21 cellular contexts compared by ENCODE assay signal in the genomic region with DNA sequence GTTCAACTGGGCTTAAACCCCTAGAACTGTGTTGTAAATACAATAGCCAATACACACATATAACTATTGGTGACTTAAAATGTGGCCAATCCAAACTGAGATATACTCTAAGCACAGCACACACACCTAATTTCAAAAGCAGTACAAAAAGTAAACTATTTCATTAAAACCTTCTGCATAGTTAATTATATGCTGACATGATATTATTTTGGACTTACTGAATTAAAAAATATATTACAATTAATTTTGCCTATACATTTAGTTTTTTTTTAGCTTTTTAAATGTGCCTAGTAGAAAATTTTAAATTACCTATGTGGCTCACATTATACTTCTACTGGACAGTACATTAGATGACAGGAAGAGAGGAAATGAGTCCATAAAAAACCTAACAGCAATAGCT.
"Had no signal": no experiment of that assay in that cellular context is flagged by ENCODE, and none has a peak within 500 bp of the region (broad histone marks: within the 10 kb centered on the region; RNA-seq: fewer than 3 reads in every experiment).

No MANE protein-coding gene starts in this region.

- H3K9me3 ChIP-seq: ascending aorta, esophagus muscularis mucosa, spleen, tibial nerve had no signal

- H3K4me3 Mint-ChIP-seq: activated CD4-positive, alpha-beta memory T cell treated with anti-CD3 and anti-CD28 coated beads for 36 hours; activated CD4-positive, alpha-beta T cell treated with anti-CD3 and anti-CD28 coated beads, Interleukin-2, amount 10 ng/mL, durations not matched to agents 24 days and 14 days; activated naive CD4-positive, alpha-beta T cell treated with anti-CD3 and anti-CD28 coated beads, Interleukin-2, amount 10 ng/mL, durations not matched to agents 7 days and 5 days; activated naive CD8-positive, alpha-beta T cell treated with anti-CD3 and anti-CD28 coated beads, Interleukin-2, amount 10 ng/mL, durations not matched to agents 7 days and 5 days; activated T-helper 1 cell treated with anti-CD3 and anti-CD28 coated beads, Interleukin-12 subunit alpha, Interleukin-12 subunit beta, Interleukin-2, Interleukin-4 antibody, amounts not matched to agents 30 ng/mL and 10 ng/mL and 1 ng/mL, durations not matched to agents 14 hours and 24 hours and 36 hours; brain; dendritic cell treated with granulocyte-macrophage colony-stimulating factor and Interleukin-4, amounts not matched to agents 40 ng/mL and 50 ng/mL, for 4 days; T-helper 2 cell treated with Interferon-gamma antibody and Interleukin-4, amounts not matched to agents 5 μg/mL and 100 μg/mL, for 36 hours had no signal

- DNase-seq: activated CD4-positive, alpha-beta memory T cell treated with anti-CD3 and anti-CD28 coated beads for 36 hours; activated CD4-positive, alpha-beta T cell treated with anti-CD3 and anti-CD28 coated beads, Interleukin-2, amount 10 ng/mL, durations not matched to agents 24 days and 14 days; activated CD8-positive, alpha-beta memory T cell treated with anti-CD3 and anti-CD28 coated beads, Interleukin-2, amount 50 U/mL, for 4 hours; activated effector memory CD4-positive, alpha-beta T cell treated with anti-CD3 and anti-CD28 coated beads, Interleukin-2, amount 50 U/mL, for 16 hours; activated naive CD4-positive, alpha-beta T cell treated with anti-CD3 and anti-CD28 coated beads, Interleukin-2, amount 10 ng/mL, durations not matched to agents 7 days and 5 days; activated naive CD8-positive, alpha-beta T cell treated with anti-CD3 and anti-CD28 coated beads, Interleukin-2, amount 10 ng/mL, durations not matched to agents 7 days and 5 days; activated T-cell treated with anti-CD3 and anti-CD28 coated beads, Interleukin-2, amount 50 U/mL, for 1 hour; foreskin keratinocyte; islet precursor cell; left ventricle myocardium superior; naive thymus-derived CD4-positive, alpha-beta T cell; right cardiac atrium; spleen; stimulated activated naive CD4-positive, alpha-beta T cell treated with Interleukin-2 at 50 U/mL for 16 hours had no signal

- ATAC-seq: foreskin keratinocyte; left ventricle myocardium superior; naive thymus-derived CD4-positive, alpha-beta T cell; right cardiac atrium had no signal

- H3K4me1 ChIP-seq: ascending aorta, foreskin keratinocyte had no signal

- H3K27me3 ChIP-seq: ascending aorta, esophagus muscularis mucosa, foreskin keratinocyte, spleen, tibial nerve had no signal

- H3K27ac Mint-ChIP-seq: activated CD4-positive, alpha-beta memory T cell treated with anti-CD3 and anti-CD28 coated beads for 36 hours; activated CD4-positive, alpha-beta T cell treated with anti-CD3 and anti-CD28 coated beads, Interleukin-2, amount 10 ng/mL, durations not matched to agents 24 days and 14 days; activated naive CD4-positive, alpha-beta T cell treated with anti-CD3 and anti-CD28 coated beads, Interleukin-2, amount 10 ng/mL, durations not matched to agents 7 days and 5 days; activated naive CD8-positive, alpha-beta T cell treated with anti-CD3 and anti-CD28 coated beads, Interleukin-2, amount 10 ng/mL, durations not matched to agents 7 days and 5 days; activated T-helper 1 cell treated with anti-CD3 and anti-CD28 coated beads, Interleukin-12 subunit alpha, Interleukin-12 subunit beta, Interleukin-2, Interleukin-4 antibody, amounts not matched to agents 30 ng/mL and 10 ng/mL and 1 ng/mL, durations not matched to agents 14 hours and 24 hours and 36 hours had no signal

- H3K27ac ChIP-seq: ascending aorta, esophagus muscularis mucosa, foreskin keratinocyte, tibial nerve had no signal

- H3K9me3 Mint-ChIP-seq: activated CD4-positive, alpha-beta memory T cell treated with anti-CD3 and anti-CD28 coated beads for 36 hours; activated CD4-positive, alpha-beta T cell treated with anti-CD3 and anti-CD28 coated beads, Interleukin-2, amount 10 ng/mL, durations not matched to agents 24 days and 14 days; activated naive CD4-positive, alpha-beta T cell treated with anti-CD3 and anti-CD28 coated beads, Interleukin-2, amount 10 ng/mL, durations not matched to agents 7 days and 5 days; activated naive CD8-positive, alpha-beta T cell treated with anti-CD3 and anti-CD28 coated beads, Interleukin-2, amount 10 ng/mL, durations not matched to agents 7 days and 5 days; activated T-helper 1 cell treated with anti-CD3 and anti-CD28 coated beads, Interleukin-12 subunit alpha, Interleukin-12 subunit beta, Interleukin-2, Interleukin-4 antibody, amounts not matched to agents 30 ng/mL and 10 ng/mL and 1 ng/mL, durations not matched to agents 14 hours and 24 hours and 36 hours; brain; dendritic cell treated with granulocyte-macrophage colony-stimulating factor and Interleukin-4, amounts not matched to agents 40 ng/mL and 50 ng/mL, for 4 days; naive thymus-derived CD4-positive, alpha-beta T cell; T-helper 2 cell treated with Interferon-gamma antibody and Interleukin-4, amounts not matched to agents 5 μg/mL and 100 μg/mL, for 36 hours had no signal

- H3K27me3 Mint-ChIP-seq: activated CD4-positive, alpha-beta memory T cell treated with anti-CD3 and anti-CD28 coated beads for 36 hours; activated CD4-positive, alpha-beta T cell treated with anti-CD3 and anti-CD28 coated beads, Interleukin-2, amount 10 ng/mL, durations not matched to agents 24 days and 14 days; activated naive CD4-positive, alpha-beta T cell treated with anti-CD3 and anti-CD28 coated beads, Interleukin-2, amount 10 ng/mL, durations not matched to agents 7 days and 5 days; activated naive CD8-positive, alpha-beta T cell treated with anti-CD3 and anti-CD28 coated beads, Interleukin-2, amount 10 ng/mL, durations not matched to agents 7 days and 5 days; brain; dendritic cell treated with granulocyte-macrophage colony-stimulating factor and Interleukin-4, amounts not matched to agents 40 ng/mL and 50 ng/mL, for 4 days; naive thymus-derived CD4-positive, alpha-beta T cell had no signal

- H3K4me3 ChIP-seq: ascending aorta, esophagus muscularis mucosa, spleen, tibial nerve had no signal
